Comparison of ENCODE assay signal across 10 cellular contexts in genomic region chr12:94676011-94676709, GRCh38. TPM values are rescaled to one million over a fixed set of nuclear protein-coding genes. Genes with fewer than 3 reads are reported as not detected.
A peak's percentile ranks its signal among the peaks of the same experiment; 100 is the strongest.
DNase-seq lines count a peak whose midpoint lies in the region; ATAC-seq and TF ChIP-seq lines count a peak whose summit lies in the region.
"Had no signal": no experiment of that assay in that cellular context is flagged by ENCODE, and none has a peak within 500 bp of the region (broad histone marks: within the 10 kb centered on the region; RNA-seq: fewer than 3 reads in every experiment).

No MANE protein-coding gene starts in this region.

- no peak overlapping the region for H3K18ac ChIP-seq in neuronal stem cell (ENCODE audit: low read length)

- H2AK5ac ChIP-seq in neuronal stem cell (ENCODE audit: low read depth, low read length), result no peak overlapping the region

- no peak overlapping the region for H2BK120ac ChIP-seq in neuronal stem cell (ENCODE audit: low read depth, low read length)

- H4K8ac ChIP-seq in neuronal stem cell (ENCODE audit: low read depth, low read length), result no peak overlapping the region

- H3K36me3 ChIP-seq in neuronal stem cell (replicated peaks in 1 of 2; ENCODE audit: control insufficient read depth in 2 of 2, insufficient read depth in 2 of 2, low read length in 2 of 2), result no peaks in the 10 kb centered on the region
- H3K36me3 ChIP-seq: uterus had no signal

- H3K27me3 Mint-ChIP-seq in activated naive CD8-positive, alpha-beta T cell, result peaks cover 10% of the 10 kb centered on the region
- no peaks in the 10 kb centered on the region for H3K27me3 Mint-ChIP-seq in nephron progenitor cell (ENCODE audit: low read depth, poor library complexity)

- no peak overlapping the region for H3K14ac ChIP-seq in neuronal stem cell (ENCODE audit: low read length)

- H3K4me1 ChIP-seq in neuronal stem cell (ENCODE audit: control insufficient read depth in 2 of 2, insufficient read depth in 1 of 2, low read depth in 1 of 2, low read length in 2 of 2), result no peaks in the 10 kb centered on the region
- H3K4me1 ChIP-seq: uterus had no signal

- no peak overlapping the region for H2BK5ac ChIP-seq in neuronal stem cell (ENCODE audit: low read length)

- H2BK12ac ChIP-seq in neuronal stem cell (ENCODE audit: low read length), result no peak overlapping the region

- H3K27ac Mint-ChIP-seq in activated naive CD8-positive, alpha-beta T cell, result peak overlapping the region; percentile 31
- peak overlapping the region; percentile 57 for H3K27ac Mint-ChIP-seq in nephron progenitor cell

- no peaks in the 10 kb centered on the region for H3K9me3 Mint-ChIP-seq in activated naive CD8-positive, alpha-beta T cell (ENCODE audit: low read depth)
- peaks cover 12% of the 10 kb centered on the region for H3K9me3 Mint-ChIP-seq in nephron progenitor cell

- no CpG with 5 or more reads among the region's 10 CpGs for WGBS in neuronal stem cell (ENCODE audit: extremely low coverage in 2 of 2, insufficient read length in 2 of 2, insufficient replicate concordance in 1 of 2), 2 donors

- H3K9me3 ChIP-seq in neuronal stem cell (replicated peaks in 1 of 2; ENCODE audit: control insufficient read depth in 2 of 2, insufficient read depth in 1 of 2, low read depth in 1 of 2, low read length in 2 of 2), result no peaks in the 10 kb centered on the region
- H3K9me3 ChIP-seq: uterus had no signal

- peak; percentile 14 for DNase-seq in activated gamma-delta T cell treated with Interleukin-2 at 50 U/mL for 16 hours
- DNase-seq in activated gamma-delta T cell (lab: John Stamatoyannopoulos, UW), result no peak
- no peak for DNase-seq in nephron progenitor cell
- no peak for DNase-seq in ecto neural progenitor cell (ENCODE audit: low spot score)
- no peak for DNase-seq in NCI-H1436 treated with DMSO at 0.1 percent for 48 hours (lab: John Stamatoyannopoulos, UW)
- no peak for DNase-seq in neuronal stem cell (ENCODE audit: low spot score)

- TF ChIP-seq CTCF in nephron progenitor cell (IDR thresholded peaks at IDR 0.05), result no peak

- peaks cover 18% of the 10 kb centered on the region for H3K4me1 Mint-ChIP-seq in activated naive CD8-positive, alpha-beta T cell (ENCODE audit: low read depth)
- peaks cover 58% of the 10 kb centered on the region for H3K4me1 Mint-ChIP-seq in nephron progenitor cell

- H3K9ac ChIP-seq in neuronal stem cell (ENCODE audit: low read depth, low read length, poor library complexity), result no peak overlapping the region

- H3K4ac ChIP-seq in neuronal stem cell (ENCODE audit: low read length), result no peak overlapping the region

- no peak overlapping the region for H2BK15ac ChIP-seq in neuronal stem cell (ENCODE audit: low read length)

- H3K23ac ChIP-seq in neuronal stem cell (ENCODE audit: low read depth, low read length, poor library complexity), result no peak overlapping the region

- H3K27me3 ChIP-seq in neuronal stem cell (ENCODE audit: control insufficient read depth in 3 of 3, insufficient read depth in 3 of 3, low read depth in 1 of 3, low read length in 3 of 3), result peaks cover 0 to 4% (median 0%) of the 10 kb centered on the region in 3 experiments
- H3K27me3 ChIP-seq: uterus had no signal

- H2AFZ ChIP-seq in neuronal stem cell (ENCODE audit: low read length), result no peak overlapping the region

- H3K79me1 ChIP-seq in neuronal stem cell (ENCODE audit: low read depth, low read length), result no peaks in the 10 kb centered on the region

- ATAC-seq in HG03159 (IDR thresholded peaks at IDR 0.05; ENCODE audit: unreplicated experiment), result peak; percentile 67

- H3K4me3 ChIP-seq in neuronal stem cell (ENCODE audit: low read length in 2 of 2), result no peak overlapping the region
- H3K4me3 ChIP-seq: uterus had no signal

- no peak overlapping the region for H3K27ac ChIP-seq in neuronal stem cell (replicated peaks; ENCODE audit: low read length)

- H4K91ac ChIP-seq in neuronal stem cell (ENCODE audit: low read depth, low read length, poor library complexity), result no peak overlapping the region

- H3K4me3 Mint-ChIP-seq in activated naive CD8-positive, alpha-beta T cell, result peak overlapping the region; percentile 24
- H3K4me3 Mint-ChIP-seq in nephron progenitor cell, result no peak overlapping the region

- no peak overlapping the region for H3K4me2 ChIP-seq in neuronal stem cell (ENCODE audit: insufficient read depth, low read length, poor library complexity, severe bottlenecking)

- no peaks in the 10 kb centered on the region for H3K36me3 Mint-ChIP-seq in activated naive CD8-positive, alpha-beta T cell
- H3K36me3 Mint-ChIP-seq in nephron progenitor cell (ENCODE audit: low read depth), result peaks cover 7% of the 10 kb centered on the region

RNA-seq across cellular contexts. Expression of gene TMCC3, which starts 25.8 kb away (rescaled TPM):
- polyA plus RNA-seq in neuronal stem cell (2013, experiment 1 of 2), result 5.9 TPM
- 6.0 TPM for polyA plus RNA-seq in neuronal stem cell (2013, experiment 2 of 2)
- polyA plus RNA-seq: BJ had no signal
